Comparison of ENCODE assay signal across 8 cellular contexts in genomic region chr15:40044717-40045571, GRCh38. TPM values are rescaled to one million over a fixed set of nuclear protein-coding genes. Genes with fewer than 3 reads are reported as not detected.
DNase-seq lines count a peak whose midpoint lies in the region; FAIRE-seq and TF ChIP-seq lines count a peak whose summit lies in the region.

No MANE protein-coding gene starts in this region.

- no peak overlapping the region for H3K27ac Mint-ChIP-seq in glutamatergic neuron (ENCODE audit: unreplicated experiment)

- H4K12ac ChIP-seq in trophoblast cell (ENCODE audit: low read depth, low read length): no peak overlapping the region

- DNase-seq in G401 (ENCODE audit: low spot score): peak; percentile 78
- peak; percentile 84 for DNase-seq in H54 (ENCODE audit: insufficient read length, low spot score)
- peak; percentile 88 to 90 for DNase-seq in SJCRH30
- peak; percentile 80 for DNase-seq in activated gamma-delta T cell treated with anti-CD3 and anti-CD28 coated beads, Interleukin-2, amount 50 U/mL, for 16 hours (ENCODE audit: low read depth)
- peak; percentile 88 for DNase-seq in glutamatergic neuron
- DNase-seq in trophoblast cell: peak; percentile 81 to 87
- peak; percentile 89 to 91 for DNase-seq in tibial artery

- H3K9me3 Mint-ChIP-seq in glutamatergic neuron (ENCODE audit: unreplicated experiment): no peaks in the 10 kb centered on the region

- H2BK5ac ChIP-seq in trophoblast cell (ENCODE audit: low read depth, low read length, poor library complexity): no peak overlapping the region

- in situ Hi-C loops in G401 (cut with HindIII; ENCODE audit: low sequenced_read_pairs): loop anchor here (25.0 kb wide), 1 partner anchor 167 kb away; no protein-coding TSS in a partner anchor

- no peak overlapping the region for H3K9ac ChIP-seq in trophoblast cell (ENCODE audit: low read length)

- H3K4me2 ChIP-seq in trophoblast cell (ENCODE audit: low read length): peak overlapping the region; percentile 47

- no peak overlapping the region for H2BK120ac ChIP-seq in trophoblast cell (ENCODE audit: insufficient read depth, low read length, poor library complexity)

- peaks cover 2% of the 10 kb centered on the region for H3K27me3 Mint-ChIP-seq in glutamatergic neuron (ENCODE audit: unreplicated experiment)

- H4K8ac ChIP-seq in trophoblast cell (ENCODE audit: low read depth, low read length): no peak overlapping the region

- peak overlapping the region; percentile 31 for H3K4me3 ChIP-seq in SJCRH30
- no peak overlapping the region for H3K4me3 ChIP-seq in trophoblast cell (ENCODE audit: low read depth, low read length)
- peak overlapping the region in 1 of 2 donors; percentile 26 for H3K4me3 ChIP-seq in tibial artery

- H2BK12ac ChIP-seq in trophoblast cell (ENCODE audit: low read length): no peak overlapping the region

- no peak overlapping the region for H2AFZ ChIP-seq in trophoblast cell (ENCODE audit: insufficient read depth, low read length, poor library complexity)

- TF ChIP-seq POLR2A in H54 (IDR thresholded peaks at IDR 0.05; ENCODE audit: low read depth, low read length): no peak

- H3K36me3 ChIP-seq in SJCRH30 (no peaks in the 10 kb centered on the region), trophoblast cell (ENCODE audit: control insufficient read depth in 1 of 2, insufficient read depth in 2 of 2, low read length in 2 of 2) (no peaks in the 10 kb centered on the region), tibial artery (no peaks in the 10 kb centered on the region)

- no peak overlapping the region for H3K4ac ChIP-seq in trophoblast cell (ENCODE audit: low read depth, low read length)

- no peak overlapping the region for H4K91ac ChIP-seq in trophoblast cell (ENCODE audit: low read depth, low read length)

- H3K36me3 Mint-ChIP-seq in glutamatergic neuron (ENCODE audit: unreplicated experiment): no peaks in the 10 kb centered on the region

- H3K79me2 ChIP-seq in trophoblast cell (ENCODE audit: control insufficient read depth, insufficient read depth, low read length, poor library complexity): no peaks in the 10 kb centered on the region

- intact Hi-C loops in tibial artery (cut with DNase I; ENCODE audit: low total_unique reads): loop anchor here (5.0 to 10.0 kb wide), 5 partner anchors 60 to 390 kb away; partner anchors contain the start of genes BMF and FSIP1

- peaks cover 5% of the 10 kb centered on the region for H3K4me1 Mint-ChIP-seq in glutamatergic neuron (ENCODE audit: low read depth, unreplicated experiment)

- no CpG with 5 or more reads among the region's 22 CpGs for WGBS in trophoblast cell (ENCODE audit: extremely low coverage, insufficient coverage, insufficient read length)

- no peak overlapping the region for H3K23ac ChIP-seq in trophoblast cell (ENCODE audit: low read length)

- no peak overlapping the region for H3K18ac ChIP-seq in trophoblast cell (ENCODE audit: low read length)

- no peak overlapping the region for H2AK5ac ChIP-seq in trophoblast cell (ENCODE audit: low read length)

- H3K14ac ChIP-seq in trophoblast cell (ENCODE audit: low read length): no peak overlapping the region

- peak overlapping the region; percentile 70 for H3K4me3 Mint-ChIP-seq in glutamatergic neuron (ENCODE audit: unreplicated experiment)

- H3K27me3 ChIP-seq in SJCRH30 (no peaks in the 10 kb centered on the region), trophoblast cell (ENCODE audit: insufficient read depth, low read length) (no peaks in the 10 kb centered on the region), tibial artery (no peaks in the 10 kb centered on the region)

- peaks cover 15% of the 10 kb centered on the region for H3K79me1 ChIP-seq in trophoblast cell (ENCODE audit: low read length)

- FAIRE-seq in H54 (lab: Jason Lieb, UNC): peak; percentile 41

- H3K4me1 ChIP-seq in SJCRH30 (peaks cover 41% of the 10 kb centered on the region), trophoblast cell (ENCODE audit: control insufficient read depth in 1 of 2, insufficient read depth in 2 of 2, low read length in 2 of 2) (peaks cover 24% of the 10 kb centered on the region in 2 experiments), tibial artery (peaks cover 0 to 22% (median 9%) of the 10 kb centered on the region in 4 donors)

- H3K9me3 ChIP-seq in SJCRH30 (replicated peaks) (no peaks in the 10 kb centered on the region), trophoblast cell (ENCODE audit: insufficient read depth, low read depth, low read length) (no peaks in the 10 kb centered on the region), tibial artery (no peaks in the 10 kb centered on the region)

- H3K27ac ChIP-seq in SJCRH30: no peak overlapping the region
- H3K27ac ChIP-seq in trophoblast cell (ENCODE audit: low read depth, low read length): no peak overlapping the region
- H3K27ac ChIP-seq in tibial artery: no peak overlapping the region

- TF ChIP-seq CTCF in LNCAP (IDR thresholded peaks at IDR 0.05) (peak; percentile 98), glutamatergic neuron (IDR thresholded peaks at IDR 0.05; ENCODE audit: partially characterized antibody, unreplicated experiment) (peak; percentile 60), tibial artery (IDR thresholded peaks at IDR 0.05) (peak; percentile 91 to 93)

RNA-seq across cellular contexts. Expression of gene SRP14, which starts 6.0 kb away (rescaled TPM):
- total RNA-seq in G401 (2014; rRNA removed; shearing (Covaris generic)): 194 and 205 TPM in 2 replicates
- total RNA-seq in SJCRH30 (2014; rRNA removed; shearing (Covaris generic)): 406 and 411 TPM in 2 replicates
- 246 TPM for total RNA-seq in glutamatergic neuron (ENCODE audit: unreplicated experiment)
- polyA plus RNA-seq in trophoblast cell (2013): 497 and 515 TPM in 2 replicates
